10 cellular contexts compared by ENCODE assay signal in the genomic region with DNA sequence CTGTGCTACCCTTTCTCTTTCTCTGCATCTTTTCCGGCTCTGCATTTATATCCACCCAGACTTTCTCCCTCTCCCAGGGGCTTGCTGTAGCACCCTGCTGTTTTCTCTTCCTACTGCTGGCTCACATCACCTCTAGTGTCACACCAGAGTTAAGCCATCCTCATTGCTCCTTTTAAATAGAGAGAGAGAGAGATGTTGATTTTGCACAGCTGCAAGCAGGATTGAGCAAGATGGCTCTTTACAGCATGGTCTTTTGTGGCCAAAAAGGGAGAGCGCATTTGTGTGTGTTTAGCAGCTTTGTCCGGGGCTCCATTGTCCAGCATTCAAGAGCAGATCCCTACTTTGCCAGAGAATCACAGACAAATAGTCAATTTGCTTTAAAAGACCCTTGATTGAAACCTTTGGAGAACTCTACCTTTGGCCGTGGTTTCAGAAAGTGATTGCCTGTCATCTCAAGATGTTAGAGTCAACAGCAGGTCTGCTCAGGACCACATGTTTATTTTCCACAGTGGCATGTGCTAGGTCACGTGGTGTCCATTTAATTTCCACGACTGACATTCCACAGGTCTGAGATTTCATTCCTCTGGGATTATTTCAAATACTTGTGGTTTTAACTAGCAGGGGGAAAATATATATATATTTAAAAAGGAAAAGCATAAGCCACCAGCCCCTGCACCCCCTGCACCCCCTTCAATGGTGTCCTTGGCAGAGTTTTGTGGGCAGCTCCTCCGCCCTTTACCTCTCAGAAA.
A peak's percentile ranks its signal among the peaks of the same experiment; 100 is the strongest.
DNase-seq lines count a peak whose midpoint lies in the region; ATAC-seq and TF ChIP-seq lines count a peak whose summit lies in the region.
"Had no signal": no experiment of that assay in that cellular context is flagged by ENCODE, and none has a peak within 500 bp of the region (broad histone marks: within the 10 kb centered on the region; RNA-seq: fewer than 3 reads in every experiment).

No MANE protein-coding gene starts in this region.

- H3K27me3 ChIP-seq in adipocyte (replicated peaks; ENCODE audit: control insufficient read depth, insufficient read depth, low read length) (no peaks in the 10 kb centered on the region), left ventricle myocardium inferior (ENCODE audit: low read depth) (no peaks in the 10 kb centered on the region)

- ATAC-seq in sciatic nerve (peak; percentile 91), HG02623 (IDR thresholded peaks at IDR 0.05; ENCODE audit: unreplicated experiment) (no peak)

- H3K9ac ChIP-seq in adipocyte (ENCODE audit: low read length), result peak overlapping the region; percentile 74

- H3K27ac ChIP-seq in left ventricle myocardium inferior (replicated peaks), result peak overlapping the region; percentile 65

- TF ChIP-seq CTCF in HFF-Myc (IDR thresholded peaks at IDR 0.05; ENCODE audit: low read depth, low read length, missing control alignments), result no peak
- TF ChIP-seq CTCF in left ventricle myocardium inferior (IDR thresholded peaks at IDR 0.05; ENCODE audit: borderline replicate concordance), result no peak

- H3K36me3 ChIP-seq in adipocyte (ENCODE audit: control insufficient read depth, insufficient read depth, low read length, severe bottlenecking), result no peaks in the 10 kb centered on the region
- no peaks in the 10 kb centered on the region for H3K36me3 ChIP-seq in left ventricle myocardium inferior

- intact Hi-C loops in left ventricle myocardium inferior (cut with micrococcal nuclease), result no loop called here
- intact Hi-C loops in sciatic nerve (cut with DNase I), result no loop called here

- H3K9me3 ChIP-seq in adipocyte (ENCODE audit: control insufficient read depth, low read length) (no peaks in the 10 kb centered on the region), left ventricle myocardium inferior (replicated peaks) (no peaks in the 10 kb centered on the region)

- peak; percentile 85 for DNase-seq in HFF-Myc (ENCODE audit: extremely low read depth, low read depth)
- peak; percentile 92 for DNase-seq in adipocyte (ENCODE audit: low read depth)
- no peak for DNase-seq in left ventricle myocardium inferior
- DNase-seq in sciatic nerve (ENCODE audit: low spot score), result no peak
- no peak for DNase-seq in KG1 (lab: John Stamatoyannopoulos, UW)
- DNase-seq in NCI-H2029 treated with DMSO at 0.1 percent for 48 hours (lab: John Stamatoyannopoulos, UW), result no peak
- no peak for DNase-seq in occipital lobe (lab: John Stamatoyannopoulos, UW)
- DNase-seq: H7, Kasumi-1 had no signal

- peaks cover 36% of the 10 kb centered on the region for H3K4me1 ChIP-seq in adipocyte (ENCODE audit: control insufficient read depth, insufficient read depth, low read length)
- H3K4me1 ChIP-seq in left ventricle myocardium inferior, result peaks cover 20% of the 10 kb centered on the region

- H3K4me3 ChIP-seq in HFF-Myc (replicated peaks; ENCODE audit: low read depth, low read length) (no peak overlapping the region), adipocyte (ENCODE audit: low read length) (peak overlapping the region; percentile 50), left ventricle myocardium inferior (no peak overlapping the region)

Comparison
In these comparisons a context has a peak if more than half of its experiments do, and no peak if none do; other contexts are left out.
1. DNase-seq: peak in HFF-Myc (single experiment) and adipocyte (single experiment); none in left ventricle myocardium inferior (single experiment), sciatic nerve (single experiment), KG1 (single experiment), NCI-H2029 treated with DMSO at 0.1 percent for 48 hours (single experiment) and occipital lobe (single experiment).